29 cellular contexts compared by ENCODE assay signal in genomic region chr5:67000794-67001475, GRCh38.
"Had no signal": no experiment of that assay in that cellular context is flagged by ENCODE, and none has a peak within 500 bp of the region (broad histone marks: within the 10 kb centered on the region; RNA-seq: fewer than 3 reads in every experiment).

No MANE protein-coding gene starts in this region.

- H3K9me3 ChIP-seq: heart left ventricle, left lung, lower lobe of right lung, right atrium auricular region, thoracic aorta, uterus had no signal

- H3K9ac ChIP-seq: neural progenitor cell, parathyroid adenoma had no signal

- DNase-seq: activated CD4-positive, alpha-beta T cell treated with anti-CD3 and anti-CD28 coated beads for 36 hours; activated CD4-positive, alpha-beta T cell treated with anti-CD3 and anti-CD28 coated beads, Interleukin-2, amount 50 U/mL, for 4 hours; activated CD4-positive, CD25-positive, alpha-beta regulatory T cell; activated effector memory CD4-positive, alpha-beta T cell treated with Interleukin-2 at 50 U/mL for 16 hours; activated naive CD4-positive, alpha-beta T cell treated with Interleukin-2 at 50 U/mL for 16 hours; activated T-cell treated with anti-CD3 and anti-CD28 coated beads for 4 hours; activated T-cell treated with anti-CD3 and anti-CD28 coated beads, Interleukin-2, amount 50 U/mL, for 72 hours; anterior cingulate cortex; dermis blood vessel endothelial cell; effector CD8-positive, alpha-beta T cell; erythroblast; foreskin keratinocyte; heart left ventricle; left lung; lower lobe of right lung; mesendoderm; natural killer cell; occipital lobe; stimulated activated CD4-positive, alpha-beta T cell treated with anti-CD3 and anti-CD28 coated beads, Interleukin-15, amount 100 ng/mL, for 24 hours; stimulated activated CD4-positive, alpha-beta T cell treated with anti-CD3 and anti-CD28 coated beads, Interleukin-2, amount 100 ng/mL, for 24 hours; stimulated activated naive CD4-positive, alpha-beta T cell; T-helper 2 cell; uterus had no signal

- H3K4me2 ChIP-seq: neural progenitor cell had no signal

- FAIRE-seq: colon, endometrium had no signal

- H2AFZ ChIP-seq: neural progenitor cell, parathyroid adenoma had no signal

- H3K4me1 ChIP-seq: uterus had no signal

- H3K27me3 ChIP-seq: foreskin keratinocyte, heart left ventricle, left lung, right atrium auricular region, uterus had no signal

- H3K27ac ChIP-seq: heart left ventricle, left lung, lower lobe of right lung, neural progenitor cell, parathyroid adenoma, uterus had no signal

- H3K36me3 ChIP-seq: left lung, lower lobe of right lung, neural progenitor cell, right atrium auricular region, thoracic aorta, uterus had no signal

- H3K4me3 ChIP-seq: heart left ventricle, left lung, lower lobe of right lung, neural progenitor cell, right atrium auricular region, thoracic aorta, uterus had no signal

- ATAC-seq: activated CD4-positive, alpha-beta T cell treated with anti-CD3 and anti-CD28 coated beads for 36 hours; activated T-cell treated with anti-CD3 and anti-CD28 coated beads, Interleukin-2, amount 50 U/mL, for 72 hours; foreskin keratinocyte; heart left ventricle; left lung; lower lobe of right lung; natural killer cell had no signal
